ENCODE assay signal across 8 cellular contexts in the genomic region with DNA sequence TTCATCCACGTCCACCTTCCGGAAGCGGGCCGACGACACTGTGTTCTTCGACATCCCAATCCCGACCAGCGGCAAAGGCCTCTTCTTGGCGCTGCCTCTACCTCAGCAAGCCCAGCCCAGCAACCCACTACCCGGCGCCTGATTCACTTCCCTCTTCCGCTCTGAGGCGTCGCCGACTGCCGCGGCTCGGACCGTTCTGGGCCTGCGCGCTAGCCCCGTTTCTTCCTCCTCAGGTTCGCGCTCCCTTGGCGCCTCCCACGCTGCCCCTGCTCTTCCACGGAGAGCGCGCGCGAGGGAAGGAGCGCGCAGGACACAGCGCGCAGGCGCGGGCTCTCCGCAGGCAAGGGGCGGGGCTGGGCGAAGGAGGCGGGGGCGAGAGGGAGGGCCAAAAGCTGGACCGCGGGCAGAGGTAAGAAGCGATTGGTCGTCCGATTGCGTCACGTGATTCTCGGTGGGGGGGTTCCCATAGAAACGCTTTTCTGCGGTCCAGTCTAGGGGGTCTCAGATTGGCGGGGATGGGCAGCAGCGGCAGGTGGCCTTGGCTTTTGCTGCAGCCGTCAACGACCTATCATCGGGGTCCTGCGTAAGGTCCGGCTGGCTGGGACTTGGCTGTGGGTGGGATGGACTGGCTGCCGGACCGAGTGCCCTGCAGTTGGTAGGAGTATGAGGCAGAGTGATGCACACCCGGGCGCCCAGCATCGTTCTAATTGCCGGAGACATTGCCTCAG. TPM values are rescaled to one million over a fixed set of nuclear protein-coding genes. Genes with fewer than 3 reads are reported as not detected.
DNase-seq lines count a peak whose midpoint lies in the region; ATAC-seq and TF ChIP-seq lines count a peak whose summit lies in the region.

A gene (minus strand): TSS at position 178 of the 728 bp plus-strand sequence. CDS start 124 bp downstream, at position 54.

- H3K27ac Mint-ChIP-seq in WTC11: peak within 1 kb of the TSS; percentile 94

- peaks cover 1% of the 10 kb centered on the region; the same call in 1 of the 2 replicates for H3K36me3 Mint-ChIP-seq in WTC11

- H3K4me3 Mint-ChIP-seq in WTC11: peak within 1 kb of the TSS; percentile 98

- peaks cover 34% of the 10 kb centered on the region for H3K4me1 Mint-ChIP-seq in WTC11

- POLR2A ChIA-PET in WTC11 (lab: Charles Lee): no interaction called here

- no peaks in the 10 kb centered on the region for H3K9me3 Mint-ChIP-seq in WTC11

- CTCF ChIA-PET in WTC11 (lab: Charles Lee): interaction anchor here (0.8 to 2.4 kb wide), 2 partner anchors 20 to 280 kb away, joined by 3 to 7 read pairs; no protein-coding TSS in a partner anchor

- in situ Hi-C loops in ACHN (cut with HindIII; ENCODE audit: low pct_ligation_motif_present, low pct_unique_long_range_greater_than_20kb, low sequenced_read_pairs): no loop called here

- DNase-seq in ACHN (peak; percentile 98), NCI-H226 (peak; percentile 97), WTC11 (ENCODE audit: low spot score) (peak; percentile 96), cardiac fibroblast (ENCODE audit: low read depth in 2 of 2) (peak; percentile 99), iPS-NIHi7 (ENCODE audit: extremely low spot score) (peak; percentile 94), smooth muscle cell of the brain vasculature (ENCODE audit: low read depth, low spot score) (peak; percentile 97)

- no peak for TF ChIP-seq CTCF in WTC11 (IDR thresholded peaks at IDR 0.05)
- TF ChIP-seq CTCF in cardiac fibroblast (IDR thresholded peaks at IDR 0.05; ENCODE audit: low read depth, low read length): no peak

- ATAC-seq in GM18907 (IDR thresholded peaks at IDR 0.05; ENCODE audit: unreplicated experiment): peak; percentile 89
- ATAC-seq in HG03159 (IDR thresholded peaks at IDR 0.05; ENCODE audit: unreplicated experiment): peak; percentile 87
- ATAC-seq in WTC11: peak; percentile 82

- H3K4me3 ChIP-seq in cardiac fibroblast (replicated peaks in 1 of 2; ENCODE audit: low read depth in 2 of 2, low read length in 2 of 2): peak within 1 kb of the TSS; percentile 74 to 95

- peaks cover 15% of the 10 kb centered on the region for H3K27me3 Mint-ChIP-seq in WTC11 (ENCODE audit: low read depth)

TF ChIP-seq in WTC11, 78 proteins besides CTCF, POLR2A, EP300 and RAD21 (continues in another document):
- TF ChIP-seq, protein P1, sequence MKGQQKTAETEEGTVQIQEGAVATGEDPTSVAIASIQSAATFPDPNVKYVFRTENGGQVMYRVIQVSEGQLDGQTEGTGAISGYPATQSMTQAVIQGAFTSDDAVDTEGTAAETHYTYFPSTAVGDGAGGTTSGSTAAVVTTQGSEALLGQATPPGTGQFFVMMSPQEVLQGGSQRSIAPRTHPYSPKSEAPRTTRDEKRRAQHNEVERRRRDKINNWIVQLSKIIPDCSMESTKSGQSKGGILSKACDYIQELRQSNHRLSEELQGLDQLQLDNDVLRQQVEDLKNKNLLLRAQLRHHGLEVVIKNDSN (CRISPR knock-in tag; IDR thresholded peaks at IDR 0.05): peak; percentile 96
- TF ChIP-seq FOXK1 (CRISPR knock-in tag; IDR thresholded peaks at IDR 0.05) (0 out of 2 replicates have a peak, but pooled peaks have one; percentile 12), ZNF423 (CRISPR knock-in tag; IDR thresholded peaks at IDR 0.05) (no peak), HMGA2 (CRISPR knock-in tag; IDR thresholded peaks at IDR 0.05) (no peak), MXD4 (CRISPR knock-in tag; IDR thresholded peaks at IDR 0.05; ENCODE audit: borderline replicate concordance) (no peak), JAZF1 (CRISPR knock-in tag; IDR thresholded peaks at IDR 0.05) (no peak), NFE2L1 (CRISPR knock-in tag; IDR thresholded peaks at IDR 0.05) (peak; percentile 77; the same call in 1 of the 2 replicates), ETV6 (CRISPR knock-in tag; IDR thresholded peaks at IDR 0.05) (peak; percentile 51), GABPB1 (CRISPR knock-in tag; IDR thresholded peaks at IDR 0.05) (0 out of 2 replicates have a peak, but pooled peaks have one; percentile 13), TCF7 (CRISPR knock-in tag; IDR thresholded peaks at IDR 0.05; ENCODE audit: low read depth) (no peak)
- TF ChIP-seq, protein P2, sequence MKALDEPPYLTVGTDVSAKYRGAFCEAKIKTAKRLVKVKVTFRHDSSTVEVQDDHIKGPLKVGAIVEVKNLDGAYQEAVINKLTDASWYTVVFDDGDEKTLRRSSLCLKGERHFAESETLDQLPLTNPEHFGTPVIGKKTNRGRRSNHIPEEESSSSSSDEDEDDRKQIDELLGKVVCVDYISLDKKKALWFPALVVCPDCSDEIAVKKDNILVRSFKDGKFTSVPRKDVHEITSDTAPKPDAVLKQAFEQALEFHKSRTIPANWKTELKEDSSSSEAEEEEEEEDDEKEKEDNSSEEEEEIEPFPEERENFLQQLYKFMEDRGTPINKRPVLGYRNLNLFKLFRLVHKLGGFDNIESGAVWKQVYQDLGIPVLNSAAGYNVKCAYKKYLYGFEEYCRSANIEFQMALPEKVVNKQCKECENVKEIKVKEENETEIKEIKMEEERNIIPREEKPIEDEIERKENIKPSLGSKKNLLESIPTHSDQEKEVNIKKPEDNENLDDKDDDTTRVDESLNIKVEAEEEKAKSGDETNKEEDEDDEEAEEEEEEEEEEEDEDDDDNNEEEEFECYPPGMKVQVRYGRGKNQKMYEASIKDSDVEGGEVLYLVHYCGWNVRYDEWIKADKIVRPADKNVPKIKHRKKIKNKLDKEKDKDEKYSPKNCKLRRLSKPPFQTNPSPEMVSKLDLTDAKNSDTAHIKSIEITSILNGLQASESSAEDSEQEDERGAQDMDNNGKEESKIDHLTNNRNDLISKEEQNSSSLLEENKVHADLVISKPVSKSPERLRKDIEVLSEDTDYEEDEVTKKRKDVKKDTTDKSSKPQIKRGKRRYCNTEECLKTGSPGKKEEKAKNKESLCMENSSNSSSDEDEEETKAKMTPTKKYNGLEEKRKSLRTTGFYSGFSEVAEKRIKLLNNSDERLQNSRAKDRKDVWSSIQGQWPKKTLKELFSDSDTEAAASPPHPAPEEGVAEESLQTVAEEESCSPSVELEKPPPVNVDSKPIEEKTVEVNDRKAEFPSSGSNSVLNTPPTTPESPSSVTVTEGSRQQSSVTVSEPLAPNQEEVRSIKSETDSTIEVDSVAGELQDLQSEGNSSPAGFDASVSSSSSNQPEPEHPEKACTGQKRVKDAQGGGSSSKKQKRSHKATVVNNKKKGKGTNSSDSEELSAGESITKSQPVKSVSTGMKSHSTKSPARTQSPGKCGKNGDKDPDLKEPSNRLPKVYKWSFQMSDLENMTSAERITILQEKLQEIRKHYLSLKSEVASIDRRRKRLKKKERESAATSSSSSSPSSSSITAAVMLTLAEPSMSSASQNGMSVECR (CRISPR knock-in tag; IDR thresholded peaks at IDR 0.05; ENCODE audit: borderline replicate concordance): peak; percentile 62; the same call in 1 of the 2 replicates
- TF ChIP-seq, protein P3, sequence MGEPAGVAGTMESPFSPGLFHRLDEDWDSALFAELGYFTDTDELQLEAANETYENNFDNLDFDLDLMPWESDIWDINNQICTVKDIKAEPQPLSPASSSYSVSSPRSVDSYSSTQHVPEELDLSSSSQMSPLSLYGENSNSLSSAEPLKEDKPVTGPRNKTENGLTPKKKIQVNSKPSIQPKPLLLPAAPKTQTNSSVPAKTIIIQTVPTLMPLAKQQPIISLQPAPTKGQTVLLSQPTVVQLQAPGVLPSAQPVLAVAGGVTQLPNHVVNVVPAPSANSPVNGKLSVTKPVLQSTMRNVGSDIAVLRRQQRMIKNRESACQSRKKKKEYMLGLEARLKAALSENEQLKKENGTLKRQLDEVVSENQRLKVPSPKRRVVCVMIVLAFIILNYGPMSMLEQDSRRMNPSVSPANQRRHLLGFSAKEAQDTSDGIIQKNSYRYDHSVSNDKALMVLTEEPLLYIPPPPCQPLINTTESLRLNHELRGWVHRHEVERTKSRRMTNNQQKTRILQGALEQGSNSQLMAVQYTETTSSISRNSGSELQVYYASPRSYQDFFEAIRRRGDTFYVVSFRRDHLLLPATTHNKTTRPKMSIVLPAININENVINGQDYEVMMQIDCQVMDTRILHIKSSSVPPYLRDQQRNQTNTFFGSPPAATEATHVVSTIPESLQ (CRISPR knock-in tag; IDR thresholded peaks at IDR 0.05): peak; percentile 61; the same call in 1 of the 2 replicates
- TF ChIP-seq, protein P4, sequence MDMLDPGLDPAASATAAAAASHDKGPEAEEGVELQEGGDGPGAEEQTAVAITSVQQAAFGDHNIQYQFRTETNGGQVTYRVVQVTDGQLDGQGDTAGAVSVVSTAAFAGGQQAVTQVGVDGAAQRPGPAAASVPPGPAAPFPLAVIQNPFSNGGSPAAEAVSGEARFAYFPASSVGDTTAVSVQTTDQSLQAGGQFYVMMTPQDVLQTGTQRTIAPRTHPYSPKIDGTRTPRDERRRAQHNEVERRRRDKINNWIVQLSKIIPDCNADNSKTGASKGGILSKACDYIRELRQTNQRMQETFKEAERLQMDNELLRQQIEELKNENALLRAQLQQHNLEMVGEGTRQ (CRISPR knock-in tag; IDR thresholded peaks at IDR 0.05): peak; percentile 97
- TF ChIP-seq, protein P5, sequence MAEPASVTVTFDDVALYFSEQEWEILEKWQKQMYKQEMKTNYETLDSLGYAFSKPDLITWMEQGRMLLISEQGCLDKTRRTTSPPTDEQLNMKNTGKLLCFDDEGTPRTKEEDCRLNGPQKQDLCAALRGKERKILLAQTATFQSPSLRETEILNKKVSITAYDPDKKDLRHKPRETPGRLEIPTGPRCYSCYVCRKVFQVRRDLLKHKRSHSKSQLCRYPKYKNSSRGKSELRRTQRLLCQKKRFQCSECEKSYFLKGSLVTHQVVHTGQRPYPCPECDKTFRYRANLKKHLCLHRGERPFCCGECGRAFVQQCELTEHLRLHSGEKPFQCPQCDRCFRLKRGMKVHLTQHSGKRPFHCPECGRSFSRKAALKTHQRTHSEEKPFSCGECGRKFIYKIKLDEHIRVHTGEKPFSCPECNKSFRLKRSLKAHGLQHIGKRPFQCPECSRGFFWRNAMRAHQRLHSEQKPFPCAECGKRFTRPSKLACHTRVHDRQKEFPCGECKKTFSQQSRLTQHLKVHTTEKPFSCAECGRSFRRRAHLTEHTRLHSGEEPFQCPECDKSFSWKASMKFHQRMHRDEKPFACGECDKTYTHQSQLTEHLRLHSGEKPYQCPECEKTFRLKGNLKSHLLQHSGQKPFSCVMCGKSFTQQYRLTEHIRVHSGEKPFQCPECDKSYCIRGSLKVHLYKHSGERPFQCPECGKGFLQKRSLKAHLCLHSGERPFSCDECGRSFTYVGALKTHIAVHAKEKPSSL (CRISPR knock-in tag; conservative IDR thresholded peaks at IDR 0.05): no peak
- TF ChIP-seq, protein P6, sequence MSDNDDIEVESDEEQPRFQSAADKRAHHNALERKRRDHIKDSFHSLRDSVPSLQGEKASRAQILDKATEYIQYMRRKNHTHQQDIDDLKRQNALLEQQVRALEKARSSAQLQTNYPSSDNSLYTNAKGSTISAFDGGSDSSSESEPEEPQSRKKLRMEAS (CRISPR knock-in tag; IDR thresholded peaks at IDR 0.05): peak; percentile 64; the same call in 1 of the 2 replicates

RNA-seq across cellular contexts. Expression of the gene that starts here (rescaled TPM):
- 51.7 to 60.9 TPM (median 56.8 TPM) in 3 replicates for total RNA-seq in WTC11 (2021)

Comparison
In these comparisons a context has a peak if more than half of its experiments do, and no peak if none do; other contexts are left out.
1. Peak in every context shown above with its lines: DNase-seq, ATAC-seq and H3K4me3 ChIP-seq.